ENCODE assay signal across 9 cellular contexts in the genomic region with DNA sequence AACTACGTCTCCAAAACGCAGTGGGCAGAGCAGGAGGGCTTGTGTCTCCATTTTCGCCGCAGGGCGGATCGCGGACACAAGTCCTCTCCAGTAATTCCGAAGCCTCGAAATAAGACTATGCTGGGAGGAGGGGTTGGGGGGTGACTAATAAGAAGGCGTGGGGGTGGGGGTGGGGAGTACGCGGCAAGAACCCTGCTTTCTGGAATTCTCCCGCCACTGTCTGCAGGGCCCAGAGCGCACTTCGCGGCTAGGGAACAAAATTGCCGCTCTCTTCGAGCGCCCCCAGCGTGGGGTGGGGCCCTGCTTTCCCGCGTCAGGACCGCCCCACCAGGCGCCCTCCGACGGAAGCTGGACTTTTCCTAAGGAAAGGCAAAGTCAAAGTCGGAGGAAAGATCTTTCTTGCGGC. TPM values are rescaled to one million over a fixed set of nuclear protein-coding genes. Genes with fewer than 3 reads are reported as not detected.
DNase-seq lines count a peak whose midpoint lies in the region; ATAC-seq, FAIRE-seq and TF ChIP-seq lines count a peak whose summit lies in the region.
"Had no signal": no experiment of that assay in that cellular context is flagged by ENCODE, and none has a peak within 500 bp of the region (broad histone marks: within the 10 kb centered on the region; RNA-seq: fewer than 3 reads in every experiment).

No MANE protein-coding gene starts in this region.

- H3K9me2 ChIP-seq in OCI-LY7 (ENCODE audit: insufficient read depth, low read length) = no peaks in the 10 kb centered on the region

- peak overlapping the region; percentile 39 for H3K4me3 ChIP-seq in A549
- H3K4me3 ChIP-seq in MG63 = peak overlapping the region; percentile 40
- peak overlapping the region; percentile 47 to 60 (median 50) for H3K4me3 ChIP-seq in esophagus muscularis mucosa
- no peak overlapping the region for H3K4me3 ChIP-seq in OCI-LY7 (ENCODE audit: low read depth, low read length, poor library complexity, severe bottlenecking)

- no peak for TF ChIP-seq CTCF in A549 (IDR thresholded peaks at IDR 0.05)
- TF ChIP-seq CTCF in esophagus muscularis mucosa (IDR thresholded peaks at IDR 0.05) = no peak
- no peak for TF ChIP-seq CTCF in OCI-LY7 (conservative IDR thresholded peaks at IDR 0.05; ENCODE audit: low read length)

- peaks cover 26 to 29% of the 10 kb centered on the region in 2 donors for H3K4me1 Mint-ChIP-seq in natural killer cell treated with Interleukin-12 subunit alpha and Interleukin-12 subunit beta and Interleukin-15 and Interleukin-18, amount 100 ng/mL, for 72 hours (ENCODE audit: low read depth in 2 of 2)

- peak; percentile 40 to 61; a peak in 5 of 6 replicates for ATAC-seq in A549
- no peak for ATAC-seq in natural killer cell treated with Interleukin-12 subunit alpha and Interleukin-12 subunit beta and Interleukin-15 and Interleukin-18, amount 100 ng/mL, for 72 hours
- ATAC-seq in GM21390 (IDR thresholded peaks at IDR 0.05; ENCODE audit: unreplicated experiment) = no peak
- no peak for ATAC-seq in GM18909 (IDR thresholded peaks at IDR 0.05; ENCODE audit: poor library complexity, unreplicated experiment)

- H4K20me1 ChIP-seq in OCI-LY7 (ENCODE audit: insufficient read depth, low read length) = no peaks in the 10 kb centered on the region

- peak in 1 of 2 experiments; percentile 21; a peak in 1 of 5 replicates for TF ChIP-seq RAD21 in A549 (conservative IDR thresholded peaks at IDR 0.05 in 1 of 2, IDR thresholded peaks at IDR 0.05 in 1 of 2)

- H3K36me3 Mint-ChIP-seq in natural killer cell treated with Interleukin-12 subunit alpha and Interleukin-12 subunit beta and Interleukin-15 and Interleukin-18, amount 100 ng/mL, for 72 hours = peaks cover 4% of the 10 kb centered on the region

- no peaks in the 10 kb centered on the region for H3K79me2 ChIP-seq in OCI-LY7 (ENCODE audit: insufficient read depth, low read depth, low read length)

- no peak for TF ChIP-seq POLR2A in A549 (IDR thresholded peaks at IDR 0.05; ENCODE audit: low read length)
- TF ChIP-seq POLR2A in esophagus muscularis mucosa (IDR thresholded peaks at IDR 0.05; ENCODE audit: low read depth) = no peak

- H3K36me3 ChIP-seq in MG63 (no peaks in the 10 kb centered on the region), esophagus muscularis mucosa (peaks cover 0 to 4% (median 2%) of the 10 kb centered on the region in 4 donors), OCI-LY7 (ENCODE audit: insufficient read depth, low read length) (no peaks in the 10 kb centered on the region)

- CTCF ChIA-PET in A549 (lab: Yijun Ruan, JAX) (interaction anchor here (1.8 kb wide), 1 partner anchor 269 kb away, joined by 5 read pairs; no protein-coding TSS in a partner anchor), OCI-LY7 (lab: Charles Lee; ENCODE audit: unreplicated experiment) (no interaction called here)

- no peaks in the 10 kb centered on the region for H3K9me3 Mint-ChIP-seq in natural killer cell treated with Interleukin-12 subunit alpha and Interleukin-12 subunit beta and Interleukin-15 and Interleukin-18, amount 100 ng/mL, for 72 hours

- H3K9me3 ChIP-seq in A549 (no peaks in the 10 kb centered on the region), MG63 (no peaks in the 10 kb centered on the region), esophagus muscularis mucosa (no peaks in the 10 kb centered on the region), OCI-LY7 (ENCODE audit: low read length) (no peaks in the 10 kb centered on the region)

- peak in 1 of 2 experiments; percentile 21 for DNase-seq in A549 (ENCODE audit: low read depth in 1 of 2, low spot score in 1 of 2)
- peak; percentile 35 for DNase-seq in MG63
- no peak for DNase-seq in esophagus muscularis mucosa (ENCODE audit: extremely low spot score)
- no peak for DNase-seq in natural killer cell treated with Interleukin-12 subunit alpha and Interleukin-12 subunit beta and Interleukin-15 and Interleukin-18, amount 100 ng/mL, for 72 hours (ENCODE audit: low spot score)
- DNase-seq in NCI-H1694 (lab: John Stamatoyannopoulos, UW) = no peak
- no peak for DNase-seq in OCI-LY7 (ENCODE audit: low spot score)

- H3K4me3 Mint-ChIP-seq in natural killer cell treated with Interleukin-12 subunit alpha and Interleukin-12 subunit beta and Interleukin-15 and Interleukin-18, amount 100 ng/mL, for 72 hours = peak overlapping the region; percentile 85

- peaks cover 43 to 68% of the 10 kb centered on the region in 2 donors for H3K27me3 Mint-ChIP-seq in natural killer cell treated with Interleukin-12 subunit alpha and Interleukin-12 subunit beta and Interleukin-15 and Interleukin-18, amount 100 ng/mL, for 72 hours

- no peak for TF ChIP-seq EP300 in A549 (IDR thresholded peaks at IDR 0.05)
- no peak for TF ChIP-seq EP300 in esophagus muscularis mucosa (IDR thresholded peaks at IDR 0.05)

- intact Hi-C loops in esophagus muscularis mucosa (cut with DNase I) (no loop called here), OCI-LY7 (cut with micrococcal nuclease; ENCODE audit: unreplicated experiment) (no loop called here)

- POLR2A ChIA-PET in A549 (lab: Yijun Ruan, JAX) = interaction anchor here (0.6 kb wide), 1 partner anchor 88 kb away, joined by 9 read pairs; no protein-coding TSS in a partner anchor
- POLR2A ChIA-PET in OCI-LY7 (lab: Charles Lee) = no interaction called here

- H3K27ac ChIP-seq in A549 (peak overlapping the region in 1 of 2 experiments; percentile 44; a peak in 2 of 6 replicates), esophagus muscularis mucosa (replicated peaks in 1 of 4) (peak overlapping the region; percentile 43 to 61 (median 58)), OCI-LY7 (ENCODE audit: low read depth, low read length, poor library complexity, severe bottlenecking) (no peak overlapping the region)

- peak overlapping the region; percentile 73 for H3K4me2 ChIP-seq in A549
- H3K4me2 ChIP-seq in OCI-LY7 (ENCODE audit: low read length) = no peak overlapping the region

- H2AFZ ChIP-seq in OCI-LY7 (ENCODE audit: low read length) = no peak overlapping the region

- H3K4me1 ChIP-seq in A549 (peaks cover 10% of the 10 kb centered on the region; the same call in 2 of the 3 replicates), esophagus muscularis mucosa (peaks cover 31 to 37% (median 34%) of the 10 kb centered on the region in 4 donors), OCI-LY7 (ENCODE audit: insufficient read depth, low read length, poor library complexity, severe bottlenecking) (no peaks in the 10 kb centered on the region)

- no peak for FAIRE-seq in A549 (lab: Jason Lieb, UNC)
- FAIRE-seq: endometrium had no signal

- BruUV-seq in OCI-LY7 (replicated peaks; lab: Mats Ljungman, UMichigan) = no TSS peak

- H3K27me3 ChIP-seq in MG63 (peaks cover 2% of the 10 kb centered on the region; the same call in 1 of the 2 replicates), esophagus muscularis mucosa (peaks cover 0 to 46% (median 29%) of the 10 kb centered on the region in 4 donors)

- 11% methylated on average over 23 of the region's 28 CpGs for WGBS in A549 (ENCODE audit: missing lambda C conversion rate)
- WGBS in esophagus muscularis mucosa = 0% methylated on average over 20 of the region's 28 CpGs

- no peak overlapping the region for H3K27ac Mint-ChIP-seq in natural killer cell treated with Interleukin-12 subunit alpha and Interleukin-12 subunit beta and Interleukin-15 and Interleukin-18, amount 100 ng/mL, for 72 hours

TF ChIP-seq in A549, 52 proteins besides CTCF, POLR2A, EP300 and RAD21 (continues in another document):
- 0 out of 3 replicates have a peak, but pooled peaks have one; percentile 9 for TF ChIP-seq SMC3 (IDR thresholded peaks at IDR 0.05)
- no peak for TF ChIP-seq NR3C1 (IDR thresholded peaks at IDR 0.05)
- no peak for TF ChIP-seq KDM1A (IDR thresholded peaks at IDR 0.05; ENCODE audit: low read depth)
- no peak for TF ChIP-seq PHF8 (IDR thresholded peaks at IDR 0.05; ENCODE audit: borderline replicate concordance, low read depth)
- TF ChIP-seq, protein P1, sequence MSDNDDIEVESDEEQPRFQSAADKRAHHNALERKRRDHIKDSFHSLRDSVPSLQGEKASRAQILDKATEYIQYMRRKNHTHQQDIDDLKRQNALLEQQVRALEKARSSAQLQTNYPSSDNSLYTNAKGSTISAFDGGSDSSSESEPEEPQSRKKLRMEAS (IDR thresholded peaks at IDR 0.05) = peak; percentile 66
- TF ChIP-seq RCOR1 (IDR thresholded peaks at IDR 0.05; ENCODE audit: low read depth, low read length) = no peak
- TF ChIP-seq, protein P2, sequence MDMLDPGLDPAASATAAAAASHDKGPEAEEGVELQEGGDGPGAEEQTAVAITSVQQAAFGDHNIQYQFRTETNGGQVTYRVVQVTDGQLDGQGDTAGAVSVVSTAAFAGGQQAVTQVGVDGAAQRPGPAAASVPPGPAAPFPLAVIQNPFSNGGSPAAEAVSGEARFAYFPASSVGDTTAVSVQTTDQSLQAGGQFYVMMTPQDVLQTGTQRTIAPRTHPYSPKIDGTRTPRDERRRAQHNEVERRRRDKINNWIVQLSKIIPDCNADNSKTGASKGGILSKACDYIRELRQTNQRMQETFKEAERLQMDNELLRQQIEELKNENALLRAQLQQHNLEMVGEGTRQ (IDR thresholded peaks at IDR 0.05) = no peak
- no peak for TF ChIP-seq BCL3 (IDR thresholded peaks at IDR 0.05)

RNA-seq across cellular contexts. Expression of gene NR4A2, which starts 12.0 kb away (rescaled TPM):
- polyA plus RNA-seq in A549 (2011; rRNA removed) = 7.3 and 9.7 TPM in 2 replicates
- polyA plus RNA-seq in A549 (2012; cell fraction: cytosol; rRNA removed) = 6.7 and 12.4 TPM in 2 replicates
- polyA plus RNA-seq in A549 (2012; cell fraction: nucleus; rRNA removed) = 40.9 and 44.7 TPM in 2 replicates
- 1.2 to 2.3 TPM (median 1.9 TPM) in 3 replicates for polyA plus RNA-seq in A549 (2017; fragmentation: RNase III; extraction: RNeasy Plus Mini Kit Qiagen cat#74134 plus additional on column Dnase treatment)
- 23.9 and 29.1 TPM in 2 replicates for polyA minus RNA-seq in A549 (2011; rRNA and poly(A)+ RNA removed)
- total RNA-seq in MG63 (2014; rRNA removed; shearing (Covaris generic); ENCODE audit: low replicate concordance) = not detected in 2 replicates
- total RNA-seq in esophagus muscularis mucosa = 1 to 10 TPM in 3 of 4 donors, under 1 TPM in 1; 0.42 to 2.8 (median 2.5) TPM
- 1 to 10 TPM; 2.7 to 4.2 TPM for total RNA-seq in natural killer cell treated with Interleukin-12 subunit alpha and Interleukin-12 subunit beta and Interleukin-15 and Interleukin-18, amount 100 ng/mL, for 72 hours
- total RNA-seq in OCI-LY7 (2014; rRNA removed; shearing (Covaris generic)) = not detected in 2 replicates
- 0.13 and 0.59 TPM in 2 replicates for total RNA-seq in OCI-LY7 (2022)

Comparison
In these comparisons a context has a peak if more than half of its experiments do, and no peak if none do; other contexts are left out.
1. ATAC-seq: peak in A549 (2 of 2); none in natural killer cell treated with Interleukin-12 subunit alpha and Interleukin-12 subunit beta and Interleukin-15 and Interleukin-18, amount 100 ng/mL, for 72 hours (0 of 2), GM21390 (single experiment) and GM18909 (single experiment).